In genomic region chr2:165293439-165294420, GRCh38 we compare ENCODE assay signal across 8 cellular contexts. TPM values are rescaled to one million over a fixed set of nuclear protein-coding genes. Genes with fewer than 3 reads are reported as not detected.
DNase-seq lines count a peak whose midpoint lies in the region; ATAC-seq, FAIRE-seq and TF ChIP-seq lines count a peak whose summit lies in the region.

No MANE protein-coding gene starts in this region.

- H3K27me3 ChIP-seq in left lung: no peaks in the 10 kb centered on the region

- H3K9me3 ChIP-seq in SK-N-MC (ENCODE audit: low read depth, low read length) (no peaks in the 10 kb centered on the region), left lung (no peaks in the 10 kb centered on the region)

- H3K27me3 Mint-ChIP-seq in CD14-positive monocyte (ENCODE audit: low read depth in 3 of 3): peaks cover 0 to 5% (median 0%) of the 10 kb centered on the region in 3 donors

- H3K4me1 ChIP-seq in left lung: no peaks in the 10 kb centered on the region

- peaks cover 0 to 1% (median 0%) of the 10 kb centered on the region in 7 donors for H3K9me3 Mint-ChIP-seq in CD14-positive monocyte

- H3K36me3 ChIP-seq in SK-N-MC (ENCODE audit: insufficient read depth, low read length) (no peaks in the 10 kb centered on the region), left lung (no peaks in the 10 kb centered on the region)

- H3K27ac ChIP-seq in SK-N-MC: no peak overlapping the region
- H3K27ac ChIP-seq in left lung: no peak overlapping the region

- peak; percentile 86 for FAIRE-seq in GM18507 (lab: Jason Lieb, UNC)

- TF ChIP-seq CTCF in CD14-positive monocyte (IDR thresholded peaks at IDR 0.05) (peak; percentile 73), left lung (IDR thresholded peaks at IDR 0.05) (peak; percentile 64 to 71)

- ATAC-seq in HG02885 (IDR thresholded peaks at IDR 0.05; ENCODE audit: poor library complexity, unreplicated experiment) (peak; percentile 100), left lung (peak; percentile 100)

- peak overlapping the region; percentile 54 for H3K9ac ChIP-seq in SK-N-MC (ENCODE audit: insufficient read length)

- H3K27ac Mint-ChIP-seq in CD14-positive monocyte: no peak overlapping the region

- H3K36me3 Mint-ChIP-seq in CD14-positive monocyte: no peaks in the 10 kb centered on the region

- no peaks in the 10 kb centered on the region for H3K4me1 Mint-ChIP-seq in CD14-positive monocyte

- H3K4me3 ChIP-seq in SK-N-MC (peak overlapping the region; percentile 54), left lung (no peak overlapping the region)

- DNase-seq in CD14-positive monocyte (ENCODE audit: low spot score): no peak
- peak; percentile 28 for DNase-seq in GM18507 (ENCODE audit: extremely low spot score, insufficient read length, low read depth)
- peak; percentile 90 for DNase-seq in NCI-H1105 treated with DMSO at 0.1 percent for 48 hours (lab: John Stamatoyannopoulos, UW)
- DNase-seq in SK-N-MC (ENCODE audit: low read depth, low spot score): peak; percentile 92
- peak; percentile 83 for DNase-seq in dermis blood vessel endothelial cell
- no peak for DNase-seq in left lung
- peak; percentile 94 for DNase-seq in superior temporal gyrus (ENCODE audit: extremely low spot score)

- intact Hi-C loops in CD14-positive monocyte (cut with micrococcal nuclease): no loop called here
- intact Hi-C loops in left lung (cut with DNase I): loop anchor here in 1 of 2 donors (10.0 kb wide), 1 partner anchor 49 kb away; no protein-coding TSS in a partner anchor

- H3K4me3 Mint-ChIP-seq in CD14-positive monocyte: no peak overlapping the region

RNA-seq across cellular contexts. Expression of gene SCN2A, which starts 54.5 kb away (rescaled TPM):
- polyA plus RNA-seq in CD14-positive monocyte: not detected
- under 0.01 TPM in 2 replicates for total RNA-seq in dermis blood vessel endothelial cell
- under 1 TPM; 0.50 to 0.58 TPM for total RNA-seq in left lung

Comparison
In these comparisons a context has a peak if more than half of its experiments do, and no peak if none do; other contexts are left out.
1. DNase-seq: peak in GM18507 (single experiment), NCI-H1105 treated with DMSO at 0.1 percent for 48 hours (single experiment), SK-N-MC (single experiment), dermis blood vessel endothelial cell (single experiment) and superior temporal gyrus (single experiment); none in CD14-positive monocyte (single experiment) and left lung (0 of 2).